Comparison of ENCODE assay signal across 10 cellular contexts in the genomic region with DNA sequence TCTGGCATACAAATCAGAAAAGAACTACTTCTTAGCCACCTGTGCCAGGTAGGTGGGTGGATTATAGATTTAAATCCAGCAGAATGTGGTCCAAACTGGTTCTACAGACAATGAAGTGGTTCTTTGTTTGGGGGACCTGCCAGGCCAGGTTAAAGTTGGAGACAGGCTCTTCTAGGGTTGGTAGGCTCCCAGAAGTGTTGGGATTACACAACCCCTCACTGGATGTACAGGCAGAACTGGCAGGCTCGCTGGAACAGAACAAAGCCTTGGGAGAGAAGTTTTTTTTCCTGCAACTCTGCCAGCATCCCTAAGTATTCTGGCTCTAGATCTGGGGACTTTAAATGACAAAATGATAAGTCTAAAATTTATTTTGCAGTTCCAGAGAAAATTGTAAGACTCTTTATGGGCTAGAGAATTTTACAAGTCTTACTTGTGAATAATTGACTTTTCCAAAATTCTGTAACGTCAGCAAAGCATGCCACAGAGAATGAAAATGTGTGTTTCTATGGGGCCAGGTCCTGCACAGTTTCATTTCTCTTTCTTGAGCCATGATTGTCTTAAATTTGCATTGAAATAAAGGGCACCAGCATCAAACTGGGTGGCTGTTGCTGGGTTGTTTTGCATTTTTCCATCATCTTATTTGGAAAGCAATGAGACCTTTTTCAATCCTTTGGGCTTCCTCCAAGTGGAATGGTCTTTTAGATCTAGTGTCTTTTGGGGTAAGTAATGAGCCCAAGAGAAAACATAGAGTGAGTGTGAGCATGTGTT. TPM values are rescaled to one million over a fixed set of nuclear protein-coding genes. Genes with fewer than 3 reads are reported as not detected.
DNase-seq lines count a peak whose midpoint lies in the region; ATAC-seq and TF ChIP-seq lines count a peak whose summit lies in the region.
"Had no signal": no experiment of that assay in that cellular context is flagged by ENCODE, and none has a peak within 500 bp of the region (broad histone marks: within the 10 kb centered on the region; RNA-seq: fewer than 3 reads in every experiment).

No MANE protein-coding gene starts in this region.

- TF ChIP-seq POLR2A in Peyer's patch (IDR thresholded peaks at IDR 0.05): no peak

- TF ChIP-seq CTCF in GM12865 (IDR thresholded peaks at IDR 0.05; ENCODE audit: insufficient read depth, low read depth, low read length, missing control alignments) (no peak), PC-3 (conservative IDR thresholded peaks at IDR 0.05; ENCODE audit: low read depth, low read length) (no peak), lower lobe of right lung (IDR thresholded peaks at IDR 0.05) (no peak), Peyer's patch (IDR thresholded peaks at IDR 0.05) (no peak)

- DNase-seq in GM12865 (ENCODE audit: low read depth): peak; percentile 66
- DNase-seq in PC-3: peak; percentile 39
- peak; percentile 66 for DNase-seq in lower lobe of right lung
- DNase-seq in Peyer's patch: no peak
- no peak for DNase-seq in NK-92 (lab: John Stamatoyannopoulos, UW; ENCODE audit: unreplicated experiment)
- DNase-seq: activated T-cell treated with anti-CD3 and anti-CD28 coated beads, Interleukin-2, amount 50 U/mL, for 72 hours; NCI-H1417 treated with DMSO at 0.1 percent for 48 hours had no signal

- CTCF ChIA-PET in PC-3 (lab: Charles Lee): no interaction called here

- H2AFZ ChIP-seq in PC-3 (ENCODE audit: low read length): no peak overlapping the region

- no peaks in the 10 kb centered on the region for H3K9me2 ChIP-seq in PC-3 (replicated peaks; ENCODE audit: low read length)

- no TSS peak for BruUV-seq in PC-3 (replicated peaks; lab: Mats Ljungman, UMichigan)

- no peak overlapping the region for H3K9ac ChIP-seq in PC-3 (ENCODE audit: low read length)

- ATAC-seq in GM21737 (IDR thresholded peaks at IDR 0.05; ENCODE audit: unreplicated experiment): peak; percentile 70
- no peak for ATAC-seq in PC-3
- peak; percentile 73 to 83 for ATAC-seq in lower lobe of right lung
- ATAC-seq in activated CD4-positive, CD25-positive, alpha-beta regulatory T cell treated with anti-CD3 and anti-CD28 coated beads, Interleukin-2, amount 50 U/mL, for 24 hours: no peak
- no peak for ATAC-seq in HG03097 (IDR thresholded peaks at IDR 0.05; ENCODE audit: low FRiP score, unreplicated experiment)
- ATAC-seq: activated T-cell treated with anti-CD3 and anti-CD28 coated beads, Interleukin-2, amount 50 U/mL, for 72 hours had no signal

- POLR2A ChIA-PET in PC-3 (lab: Charles Lee; ENCODE audit: unreplicated experiment): no interaction called here

- no peaks in the 10 kb centered on the region for H4K20me1 ChIP-seq in PC-3 (ENCODE audit: low read length)

- intact Hi-C loops in PC-3 (cut with micrococcal nuclease): no loop called here
- intact Hi-C loops in lower lobe of right lung (cut with DNase I): no loop called here

- H3K36me3 ChIP-seq in PC-3 (ENCODE audit: low read depth, low read length): peaks cover 6% of the 10 kb centered on the region; the same call in 1 of the 2 replicates
- H3K36me3 ChIP-seq in lower lobe of right lung: no peaks in the 10 kb centered on the region
- H3K36me3 ChIP-seq in Peyer's patch: no peaks in the 10 kb centered on the region

- H3K4me1 ChIP-seq in PC-3 (ENCODE audit: insufficient read depth, low read length): no peaks in the 10 kb centered on the region
- peaks cover 43% of the 10 kb centered on the region for H3K4me1 ChIP-seq in lower lobe of right lung
- H3K4me1 ChIP-seq in Peyer's patch: peaks cover 0 to 20% (median 8%) of the 10 kb centered on the region in 4 donors

- H3K27me3 ChIP-seq in PC-3 (ENCODE audit: low read length) (no peaks in the 10 kb centered on the region), lower lobe of right lung (ENCODE audit: low read depth) (no peaks in the 10 kb centered on the region), Peyer's patch (no peaks in the 10 kb centered on the region)

- H3K9me3 ChIP-seq in PC-3 (ENCODE audit: low read length) (peaks cover 14% of the 10 kb centered on the region), lower lobe of right lung (peaks cover 9% of the 10 kb centered on the region), Peyer's patch (peaks cover 0 to 12% (median 6%) of the 10 kb centered on the region in 4 donors)

- no peak overlapping the region for H3K27ac ChIP-seq in PC-3 (ENCODE audit: low read length)
- peak overlapping the region; percentile 86 for H3K27ac ChIP-seq in lower lobe of right lung
- H3K27ac ChIP-seq in Peyer's patch: peak overlapping the region in 1 of 4 donors; percentile 7

- peak overlapping the region; percentile 16 for H3K4me3 ChIP-seq in GM12865 (ENCODE audit: low read depth, low read length)
- H3K4me3 ChIP-seq in PC-3 (ENCODE audit: low read length): no peak overlapping the region
- no peak overlapping the region for H3K4me3 ChIP-seq in lower lobe of right lung
- no peak overlapping the region for H3K4me3 ChIP-seq in Peyer's patch

- H3F3A ChIP-seq in PC-3 (ENCODE audit: low read length, unreplicated experiment): no peaks in the 10 kb centered on the region

- no peaks in the 10 kb centered on the region for H3K79me2 ChIP-seq in PC-3 (ENCODE audit: low read length)

- H3K4me2 ChIP-seq in PC-3 (ENCODE audit: low read length): no peak overlapping the region

RNA-seq across cellular contexts. Expression of a gene that starts 32.2 kb away (rescaled TPM):
- total RNA-seq in PC-3 (2014; rRNA removed) (65.3 and 89.4 TPM in 2 replicates), lower lobe of right lung (62.6 TPM), Peyer's patch (100 to 1,000 TPM in 3 of 4 donors, 10 to 100 TPM in 1; 87.9 to 170 (median 132) TPM)

Comparison
In these comparisons a context has a peak if more than half of its experiments do, and no peak if none do; other contexts are left out.
1. DNase-seq: peak in GM12865 (single experiment), PC-3 (single experiment) and lower lobe of right lung (single experiment); none in Peyer's patch (0 of 3) and NK-92 (single experiment).
2. ATAC-seq: peak in GM21737 (single experiment) and lower lobe of right lung (2 of 2); none in PC-3 (single experiment), activated CD4-positive, CD25-positive, alpha-beta regulatory T cell treated with anti-CD3 and anti-CD28 coated beads, Interleukin-2, amount 50 U/mL, for 24 hours (0 of 2) and HG03097 (single experiment).